13 cellular contexts compared by ENCODE assay signal in genomic region chr9:752681-753200, GRCh38.
A peak's percentile ranks its signal among the peaks of the same experiment; 100 is the strongest.
DNase-seq lines count a peak whose midpoint lies in the region; ATAC-seq, FAIRE-seq and TF ChIP-seq lines count a peak whose summit lies in the region.
"Had no signal": no experiment of that assay in that cellular context is flagged by ENCODE, and none has a peak within 500 bp of the region (broad histone marks: within the 10 kb centered on the region; RNA-seq: fewer than 3 reads in every experiment).

No MANE protein-coding gene starts in this region.

- H3K27me3 ChIP-seq in right atrium auricular region (no peaks in the 10 kb centered on the region), heart right ventricle (no peaks in the 10 kb centered on the region), astrocyte (ENCODE audit: insufficient read depth, low read length) (no peaks in the 10 kb centered on the region), keratinocyte (ENCODE audit: control insufficient read depth, extremely low read depth, insufficient read depth, low read length) (no peaks in the 10 kb centered on the region), ovary (no peaks in the 10 kb centered on the region)
- H3K27me3 ChIP-seq: neutrophil had no signal

- dilution Hi-C loops in keratinocyte (cut with MboI; ENCODE audit: extremely low pct_ligation_motif_present, low sequenced_read_pairs) = no loop called here

- TF ChIP-seq CTCF in right atrium auricular region (IDR thresholded peaks at IDR 0.05) (no peak), heart right ventricle (IDR thresholded peaks at IDR 0.05) (no peak), astrocyte (IDR thresholded peaks at IDR 0.05; ENCODE audit: insufficient read depth, low read depth, low read length) (no peak), keratinocyte (optimal IDR thresholded peaks at IDR 0.05 in 1 of 3, IDR thresholded peaks at IDR 0.05 in 1 of 3, conservative IDR thresholded peaks at IDR 0.05 in 1 of 3; ENCODE audit: extremely low read depth in 1 of 3, insufficient read depth in 2 of 3, low read length in 3 of 3) (no peak), ovary (IDR thresholded peaks at IDR 0.05) (no peak)

- H3K4me3 ChIP-seq in right atrium auricular region (no peak overlapping the region), heart right ventricle (no peak overlapping the region), astrocyte (ENCODE audit: insufficient read depth, low read depth, low read length) (no peak overlapping the region), keratinocyte (ENCODE audit: control insufficient read depth in 2 of 3, extremely low read depth in 1 of 3, insufficient read depth in 2 of 3, low read depth in 1 of 3, low read length in 3 of 3) (no peak overlapping the region), ovary (no peak overlapping the region)

- intact Hi-C loops in heart right ventricle (cut with DNase I) = no loop called here
- intact Hi-C loops in ovary (cut with DNase I) = loop anchor here in 1 of 4 donors (5.0 kb wide), 1 partner anchor 140 kb away; no protein-coding TSS in a partner anchor

- no peaks in the 10 kb centered on the region for H3K9me3 Mint-ChIP-seq in astrocyte (ENCODE audit: unreplicated experiment)
- H3K9me3 Mint-ChIP-seq in activated T-cell treated with anti-CD3 and anti-CD28 coated beads, Interleukin-2, amount 50 U/mL, for 72 hours = no peaks in the 10 kb centered on the region
- H3K9me3 Mint-ChIP-seq: activated CD4-positive, alpha-beta memory T cell treated with anti-CD3 and anti-CD28 coated beads, Interleukin-2, amount 10 ng/mL, durations not matched to agents 7 days and 5 days; stimulated activated naive CD8-positive, alpha-beta T cell treated with anti-CD3 and anti-CD28 coated beads, Interleukin-15, Interleukin-2, amounts not matched to agents 100 ng/mL and 50 ng/mL, for 24 hours had no signal

- H3K9me1 ChIP-seq in keratinocyte (ENCODE audit: control insufficient read depth, extremely low read depth, insufficient read depth, low read length) = no peaks in the 10 kb centered on the region

- 85 to 90% methylated on average over 6 of the region's 6 CpGs for WGBS in heart right ventricle, 2 donors
- WGBS in ovary, 3 donors = 95 to 97% (median 97%) methylated on average over 6 of the region's 6 CpGs

- peak; percentile 46 for DNase-seq in right atrium auricular region (ENCODE audit: low spot score)
- no peak for DNase-seq in heart right ventricle
- no peak for DNase-seq in astrocyte (ENCODE audit: low read depth)
- DNase-seq in keratinocyte (ENCODE audit: low read depth, low spot score) = no peak
- DNase-seq in ovary = no peak
- DNase-seq in activated T-cell treated with anti-CD3 and anti-CD28 coated beads, Interleukin-2, amount 50 U/mL, for 72 hours = no peak
- DNase-seq: activated CD4-positive, alpha-beta memory T cell treated with anti-CD3 and anti-CD28 coated beads, Interleukin-2, amount 10 ng/mL, durations not matched to agents 7 days and 5 days; COR-L47; midbrain had no signal

- H4K20me1 ChIP-seq in astrocyte (ENCODE audit: insufficient read depth, low read length) (no peaks in the 10 kb centered on the region), keratinocyte (ENCODE audit: control insufficient read depth, extremely low read depth, insufficient read depth, low read length) (no peaks in the 10 kb centered on the region)

- H3K4me1 ChIP-seq in right atrium auricular region (peaks cover 0 to 64% of the 10 kb centered on the region in 2 donors), heart right ventricle (peaks cover 0 to 65% (median 34%) of the 10 kb centered on the region in 9 donors), astrocyte (ENCODE audit: insufficient read depth, low read length) (peaks cover 41% of the 10 kb centered on the region), keratinocyte (ENCODE audit: control insufficient read depth, extremely low read depth, insufficient read depth, low read length) (peaks cover 60% of the 10 kb centered on the region), ovary (ENCODE audit: insufficient read depth) (no peaks in the 10 kb centered on the region)

- H3K9ac ChIP-seq in astrocyte (ENCODE audit: low read length) (no peak overlapping the region), keratinocyte (ENCODE audit: control insufficient read depth, extremely low read depth, insufficient read depth, low read length) (no peak overlapping the region)

- peak overlapping the region; percentile 79 for H3K27ac Mint-ChIP-seq in astrocyte (ENCODE audit: unreplicated experiment)
- no peak overlapping the region for H3K27ac Mint-ChIP-seq in activated T-cell treated with anti-CD3 and anti-CD28 coated beads, Interleukin-2, amount 50 U/mL, for 72 hours
- H3K27ac Mint-ChIP-seq: activated CD4-positive, alpha-beta memory T cell treated with anti-CD3 and anti-CD28 coated beads, Interleukin-2, amount 10 ng/mL, durations not matched to agents 7 days and 5 days; stimulated activated naive CD8-positive, alpha-beta T cell treated with anti-CD3 and anti-CD28 coated beads, Interleukin-15, Interleukin-2, amounts not matched to agents 100 ng/mL and 50 ng/mL, for 24 hours had no signal

- no peak for ATAC-seq in heart right ventricle
- ATAC-seq in GM21723 (IDR thresholded peaks at IDR 0.05; ENCODE audit: unreplicated experiment) = no peak
- no peak for ATAC-seq in GM18519 (IDR thresholded peaks at IDR 0.05; ENCODE audit: low FRiP score, unreplicated experiment)
- no peak for ATAC-seq in activated T-cell treated with anti-CD3 and anti-CD28 coated beads, Interleukin-2, amount 50 U/mL, for 72 hours (replicated peaks in 1 of 2)

- FAIRE-seq in astrocyte (lab: Jason Lieb, UNC) (no peak), keratinocyte (lab: Jason Lieb, UNC) (peak; percentile 51)

- H3K36me3 Mint-ChIP-seq in astrocyte (ENCODE audit: low read depth, unreplicated experiment) = peaks cover 3% of the 10 kb centered on the region
- H3K36me3 Mint-ChIP-seq in activated T-cell treated with anti-CD3 and anti-CD28 coated beads, Interleukin-2, amount 50 U/mL, for 72 hours (ENCODE audit: insufficient read depth in 2 of 2) = no peaks in the 10 kb centered on the region

- H3K4me2 ChIP-seq in astrocyte (ENCODE audit: low read length) (no peak overlapping the region), keratinocyte (ENCODE audit: control insufficient read depth, extremely low read depth, insufficient read depth, low read depth, low read length) (no peak overlapping the region)

- peaks cover 23% of the 10 kb centered on the region for H3K36me3 ChIP-seq in right atrium auricular region
- H3K36me3 ChIP-seq in heart right ventricle = peaks cover 0 to 22% (median 0%) of the 10 kb centered on the region in 9 donors
- no peaks in the 10 kb centered on the region for H3K36me3 ChIP-seq in astrocyte (ENCODE audit: insufficient read depth, low read length)
- H3K36me3 ChIP-seq in keratinocyte (ENCODE audit: control insufficient read depth in 2 of 2, extremely low read depth in 1 of 2, insufficient read depth in 2 of 2, low read length in 2 of 2) = peaks cover 0 to 14% of the 10 kb centered on the region in 2 experiments
- no peaks in the 10 kb centered on the region for H3K36me3 ChIP-seq in ovary
- H3K36me3 ChIP-seq: neutrophil had no signal

- no peaks in the 10 kb centered on the region for H3K79me2 ChIP-seq in astrocyte (ENCODE audit: insufficient read depth, low read length)
- H3K79me2 ChIP-seq in keratinocyte (ENCODE audit: control insufficient read depth, insufficient read depth, low read length) = no peaks in the 10 kb centered on the region

- no peak for TF ChIP-seq POLR2A in ovary (IDR thresholded peaks at IDR 0.05)

- H2AFZ ChIP-seq in astrocyte (ENCODE audit: low read depth, low read length) (no peak overlapping the region), keratinocyte (ENCODE audit: control insufficient read depth, low read length) (no peak overlapping the region)

- peaks cover 25% of the 10 kb centered on the region for H3K4me1 Mint-ChIP-seq in astrocyte (ENCODE audit: low read depth, unreplicated experiment)
- H3K4me1 Mint-ChIP-seq in activated T-cell treated with anti-CD3 and anti-CD28 coated beads, Interleukin-2, amount 50 U/mL, for 72 hours (ENCODE audit: low read depth) = peaks cover 59% of the 10 kb centered on the region

- H3K27ac ChIP-seq in right atrium auricular region = peak overlapping the region; percentile 80 to 95
- H3K27ac ChIP-seq in heart right ventricle = peak overlapping the region in 4 of 10 donors; percentile 24 to 73 (median 63)
- peak overlapping the region; percentile 86 for H3K27ac ChIP-seq in astrocyte (ENCODE audit: low read depth, low read length)
- peak overlapping the region; percentile 99 for H3K27ac ChIP-seq in keratinocyte (ENCODE audit: control insufficient read depth, insufficient read depth, low read length)
- no peak overlapping the region for H3K27ac ChIP-seq in ovary
- H3K27ac ChIP-seq: neutrophil had no signal

- H3K27me3 Mint-ChIP-seq in astrocyte (ENCODE audit: low read depth, unreplicated experiment) = no peaks in the 10 kb centered on the region
- peaks cover 5% of the 10 kb centered on the region for H3K27me3 Mint-ChIP-seq in activated T-cell treated with anti-CD3 and anti-CD28 coated beads, Interleukin-2, amount 50 U/mL, for 72 hours (ENCODE audit: low read depth)
- H3K27me3 Mint-ChIP-seq: activated CD4-positive, alpha-beta memory T cell treated with anti-CD3 and anti-CD28 coated beads, Interleukin-2, amount 10 ng/mL, durations not matched to agents 7 days and 5 days had no signal

- TF ChIP-seq EP300 in ovary (IDR thresholded peaks at IDR 0.05) = no peak

- H3K4me3 Mint-ChIP-seq in astrocyte (ENCODE audit: unreplicated experiment) = no peak overlapping the region
- no peak overlapping the region for H3K4me3 Mint-ChIP-seq in activated T-cell treated with anti-CD3 and anti-CD28 coated beads, Interleukin-2, amount 50 U/mL, for 72 hours
- H3K4me3 Mint-ChIP-seq: activated CD4-positive, alpha-beta memory T cell treated with anti-CD3 and anti-CD28 coated beads, Interleukin-2, amount 10 ng/mL, durations not matched to agents 7 days and 5 days; stimulated activated naive CD8-positive, alpha-beta T cell treated with anti-CD3 and anti-CD28 coated beads, Interleukin-15, Interleukin-2, amounts not matched to agents 100 ng/mL and 50 ng/mL, for 24 hours had no signal

- H3K9me3 ChIP-seq in right atrium auricular region = no peaks in the 10 kb centered on the region
- no peaks in the 10 kb centered on the region for H3K9me3 ChIP-seq in heart right ventricle
- H3K9me3 ChIP-seq in astrocyte (ENCODE audit: insufficient read depth, low read depth, low read length) = no peaks in the 10 kb centered on the region
- H3K9me3 ChIP-seq in keratinocyte (ENCODE audit: control insufficient read depth, low read depth, low read length) = no peaks in the 10 kb centered on the region
- no peaks in the 10 kb centered on the region for H3K9me3 ChIP-seq in ovary
- H3K9me3 ChIP-seq: neutrophil had no signal

Comparison
In these comparisons a context has a peak if more than half of its experiments do, and no peak if none do; other contexts are left out.
1. H3K27ac ChIP-seq: peak in right atrium auricular region (2 of 2), astrocyte (single experiment) and keratinocyte (single experiment); none in ovary (0 of 2).